19 cellular contexts compared by ENCODE assay signal in the genomic region with DNA sequence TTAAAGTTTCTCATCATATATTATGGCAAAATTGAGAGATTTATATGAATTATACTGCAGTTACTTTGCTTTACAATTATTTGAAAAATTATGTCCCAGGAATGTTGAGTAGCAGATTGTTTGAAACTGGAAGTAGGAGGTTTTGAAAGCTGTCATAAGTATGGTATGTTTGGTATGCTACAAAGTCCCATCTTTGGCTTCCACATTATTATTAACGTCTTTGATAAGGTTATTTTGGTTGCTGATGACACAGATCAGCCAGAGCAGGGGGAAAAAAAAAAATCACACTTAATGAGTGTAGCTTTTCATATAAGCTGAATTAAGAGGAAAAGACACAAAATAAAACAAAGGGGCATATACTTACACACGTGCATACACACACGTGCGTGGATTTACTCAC.
DNase-seq lines count a peak whose midpoint lies in the region; ATAC-seq and TF ChIP-seq lines count a peak whose summit lies in the region.
"Had no signal": no experiment of that assay in that cellular context is flagged by ENCODE, and none has a peak within 500 bp of the region (broad histone marks: within the 10 kb centered on the region; RNA-seq: fewer than 3 reads in every experiment).

No MANE protein-coding gene starts in this region.

- in situ Hi-C loops in mammary epithelial cell (cut with MboI; ENCODE audit: low sequenced_read_pairs in 2 of 2), result no loop called here

- no peak overlapping the region for H2AFZ ChIP-seq in mammary epithelial cell (ENCODE audit: low read depth, low read length)

- H3K9me3 ChIP-seq in mammary epithelial cell (replicated peaks; ENCODE audit: insufficient read depth, low read length) (no peaks in the 10 kb centered on the region), breast epithelium (peaks cover 8 to 13% of the 10 kb centered on the region in 2 donors), esophagus squamous epithelium (peaks cover 0 to 17% (median 0%) of the 10 kb centered on the region in 3 donors), A673 (ENCODE audit: low read depth, low read length, poor library complexity, severe bottlenecking) (no peaks in the 10 kb centered on the region), prostate gland (no peaks in the 10 kb centered on the region)

- no peaks in the 10 kb centered on the region for H4K20me1 ChIP-seq in mammary epithelial cell (ENCODE audit: insufficient read depth, low read length)

- TF ChIP-seq CTCF in mammary epithelial cell (conservative IDR thresholded peaks at IDR 0.05 in 1 of 2, IDR thresholded peaks at IDR 0.05 in 1 of 2; ENCODE audit: extremely low read depth in 1 of 2, insufficient read depth in 1 of 2, low read depth in 1 of 2, low read length in 2 of 2) (no peak), breast epithelium (IDR thresholded peaks at IDR 0.05) (no peak), foreskin fibroblast (IDR thresholded peaks at IDR 0.05; ENCODE audit: low read depth, low read length) (no peak), esophagus squamous epithelium (IDR thresholded peaks at IDR 0.05) (no peak), A673 (conservative IDR thresholded peaks at IDR 0.05; ENCODE audit: low read depth, low read length) (no peak), prostate gland (IDR thresholded peaks at IDR 0.05) (no peak)

- H3K79me2 ChIP-seq in mammary epithelial cell (ENCODE audit: insufficient read depth, low read length), result no peaks in the 10 kb centered on the region

- H3K27me3 ChIP-seq in mammary epithelial cell (ENCODE audit: insufficient read depth, low read length) (no peaks in the 10 kb centered on the region), breast epithelium (no peaks in the 10 kb centered on the region), esophagus squamous epithelium (no peaks in the 10 kb centered on the region), A673 (replicated peaks; ENCODE audit: insufficient read depth, low read depth, low read length, poor library complexity) (no peaks in the 10 kb centered on the region), prostate gland (replicated peaks; ENCODE audit: insufficient read depth) (no peaks in the 10 kb centered on the region)
- H3K27me3 ChIP-seq: cardiac muscle cell had no signal

- intact Hi-C loops in mammary epithelial cell (cut with micrococcal nuclease), result no loop called here
- intact Hi-C loops in breast epithelium (cut with DNase I; ENCODE audit: low total_unique reads), result no loop called here
- intact Hi-C loops in esophagus squamous epithelium (cut with DNase I), result no loop called here
- intact Hi-C loops in A673 (cut with micrococcal nuclease; ENCODE audit: unreplicated experiment), result no loop called here
- intact Hi-C loops in prostate gland (cut with DNase I), result no loop called here

- H3K4me1 ChIP-seq in mammary epithelial cell (ENCODE audit: insufficient read depth, low read length) (peaks cover 12% of the 10 kb centered on the region), breast epithelium (no peaks in the 10 kb centered on the region), esophagus squamous epithelium (no peaks in the 10 kb centered on the region), A673 (ENCODE audit: insufficient read depth, low read length, poor library complexity, severe bottlenecking) (no peaks in the 10 kb centered on the region), prostate gland (replicated peaks) (no peaks in the 10 kb centered on the region)

- 60% methylated on average over 4 of the region's 4 CpGs for WGBS in mammary epithelial cell (ENCODE audit: low coverage, missing lambda C conversion rate)
- WGBS in esophagus squamous epithelium, 2 donors, result 60 to 66% methylated on average over 4 of the region's 4 CpGs
- WGBS in prostate gland, result 75% methylated on average over 4 of the region's 4 CpGs

- no peak overlapping the region for H3K4me3 ChIP-seq in mammary epithelial cell (replicated peaks in 1 of 3; ENCODE audit: insufficient read depth in 1 of 3, low read depth in 2 of 3, low read length in 3 of 3)
- no peak overlapping the region for H3K4me3 ChIP-seq in breast epithelium
- no peak overlapping the region for H3K4me3 ChIP-seq in foreskin fibroblast (ENCODE audit: low read depth in 1 of 2, low read length in 2 of 2)
- no peak overlapping the region for H3K4me3 ChIP-seq in esophagus squamous epithelium
- H3K4me3 ChIP-seq in A673 (ENCODE audit: low read depth, low read length, poor library complexity, severe bottlenecking), result no peak overlapping the region
- no peak overlapping the region for H3K4me3 ChIP-seq in prostate gland
- H3K4me3 ChIP-seq: cardiac muscle cell had no signal

- no peak overlapping the region for H3K9ac ChIP-seq in mammary epithelial cell (ENCODE audit: insufficient read depth, low read length)

- POLR2A ChIA-PET in A673 (lab: Charles Lee; ENCODE audit: low non-redundant PET), result no interaction called here

- DNase-seq in mammary epithelial cell (peak; percentile 25), breast epithelium (ENCODE audit: low spot score in 2 of 2) (no peak), foreskin fibroblast (peak; percentile 20 to 38), esophagus squamous epithelium (lab: John Stamatoyannopoulos, UW) (no peak), A673 (ENCODE audit: low spot score) (no peak), prostate gland (ENCODE audit: low spot score) (no peak)
- DNase-seq: activated CD4-positive, alpha-beta T cell treated with anti-CD3 and anti-CD28 coated beads for 1 hour; activated naive CD4-positive, alpha-beta T cell treated with Interleukin-2 at 50 U/mL for 16 hours; effector memory CD8-positive, alpha-beta T cell; head of caudate nucleus; kidney; NCI-H2029; posterior cingulate gyrus; T-helper 2 cell had no signal

- peak overlapping the region; percentile 38 for H3K4me2 ChIP-seq in mammary epithelial cell (ENCODE audit: insufficient read depth, low read depth, low read length)

- ATAC-seq in SK-N-SH treated with all-trans-retinoic acid at 6 μM for 48 hours (peak; percentile 77), HG02571 (IDR thresholded peaks at IDR 0.05; ENCODE audit: unreplicated experiment) (no peak)
- ATAC-seq: effector memory CD8-positive, alpha-beta T cell; Panc1 had no signal

- no peaks in the 10 kb centered on the region for H3K36me3 ChIP-seq in mammary epithelial cell (ENCODE audit: insufficient read depth, low read length)
- no peaks in the 10 kb centered on the region for H3K36me3 ChIP-seq in breast epithelium
- no peaks in the 10 kb centered on the region for H3K36me3 ChIP-seq in esophagus squamous epithelium
- no peaks in the 10 kb centered on the region for H3K36me3 ChIP-seq in A673 (ENCODE audit: insufficient read depth, low read length, poor library complexity, severe bottlenecking)
- no peaks in the 10 kb centered on the region for H3K36me3 ChIP-seq in prostate gland
- H3K36me3 ChIP-seq: cardiac muscle cell had no signal

- no peak for TF ChIP-seq POLR2A in breast epithelium (IDR thresholded peaks at IDR 0.05)
- TF ChIP-seq POLR2A in esophagus squamous epithelium (IDR thresholded peaks at IDR 0.05), result no peak
- no peak for TF ChIP-seq POLR2A in prostate gland (IDR thresholded peaks at IDR 0.05)

- CTCF ChIA-PET in mammary epithelial cell (lab: Charles Lee; ENCODE audit: low non-redundant PET), result no interaction called here
- CTCF ChIA-PET in A673 (lab: Charles Lee), result no interaction called here

- dilution Hi-C loops in mammary epithelial cell (cut with HindIII; ENCODE audit: low sequenced_read_pairs), result no loop called here

- H3K27ac ChIP-seq in mammary epithelial cell (ENCODE audit: insufficient read depth, low read depth, low read length) (no peak overlapping the region), breast epithelium (no peak overlapping the region), esophagus squamous epithelium (no peak overlapping the region), A673 (ENCODE audit: low read depth, low read length, poor library complexity, severe bottlenecking) (no peak overlapping the region), prostate gland (no peak overlapping the region)
- H3K27ac ChIP-seq: 22Rv1, cardiac muscle cell had no signal

- no TSS peak for BruUV-seq in mammary epithelial cell (replicated peaks; lab: Mats Ljungman, UMichigan)
- no TSS peak for BruUV-seq in A673 (replicated peaks; lab: Mats Ljungman, UMichigan)

TF ChIP-seq in SK-N-SH treated with all-trans-retinoic acid at 6 μM for 48 hours, 23 proteins besides CTCF, POLR2A, EP300 and RAD21:
- TF ChIP-seq ZNF8 (CRISPR knock-in tag; IDR thresholded peaks at IDR 0.05) (no peak), BACH2 (CRISPR knock-in tag; IDR thresholded peaks at IDR 0.05; ENCODE audit: borderline replicate concordance) (no peak), ISL1 (CRISPR knock-in tag; IDR thresholded peaks at IDR 0.05) (peak; percentile 74), TCF4 (CRISPR knock-in tag; IDR thresholded peaks at IDR 0.05; ENCODE audit: borderline replicate concordance) (no peak)
- TF ChIP-seq, protein P1, sequence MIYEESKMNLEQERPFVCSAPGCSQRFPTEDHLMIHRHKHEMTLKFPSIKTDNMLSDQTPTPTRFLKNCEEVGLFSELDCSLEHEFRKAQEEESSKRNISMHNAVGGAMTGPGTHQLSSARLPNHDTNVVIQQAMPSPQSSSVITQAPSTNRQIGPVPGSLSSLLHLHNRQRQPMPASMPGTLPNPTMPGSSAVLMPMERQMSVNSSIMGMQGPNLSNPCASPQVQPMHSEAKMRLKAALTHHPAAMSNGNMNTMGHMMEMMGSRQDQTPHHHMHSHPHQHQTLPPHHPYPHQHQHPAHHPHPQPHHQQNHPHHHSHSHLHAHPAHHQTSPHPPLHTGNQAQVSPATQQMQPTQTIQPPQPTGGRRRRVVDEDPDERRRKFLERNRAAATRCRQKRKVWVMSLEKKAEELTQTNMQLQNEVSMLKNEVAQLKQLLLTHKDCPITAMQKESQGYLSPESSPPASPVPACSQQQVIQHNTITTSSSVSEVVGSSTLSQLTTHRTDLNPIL (CRISPR knock-in tag; IDR thresholded peaks at IDR 0.05; ENCODE audit: low read depth), result 0 out of 2 replicates have a peak, but pooled peaks have one; percentile 20

Comparison
In these comparisons a context has a peak if more than half of its experiments do, and no peak if none do; other contexts are left out.
1. DNase-seq: peak in mammary epithelial cell (single experiment) and foreskin fibroblast (2 of 2); none in breast epithelium (0 of 2), esophagus squamous epithelium (single experiment), A673 (single experiment) and prostate gland (single experiment).